In the genomic region with DNA sequence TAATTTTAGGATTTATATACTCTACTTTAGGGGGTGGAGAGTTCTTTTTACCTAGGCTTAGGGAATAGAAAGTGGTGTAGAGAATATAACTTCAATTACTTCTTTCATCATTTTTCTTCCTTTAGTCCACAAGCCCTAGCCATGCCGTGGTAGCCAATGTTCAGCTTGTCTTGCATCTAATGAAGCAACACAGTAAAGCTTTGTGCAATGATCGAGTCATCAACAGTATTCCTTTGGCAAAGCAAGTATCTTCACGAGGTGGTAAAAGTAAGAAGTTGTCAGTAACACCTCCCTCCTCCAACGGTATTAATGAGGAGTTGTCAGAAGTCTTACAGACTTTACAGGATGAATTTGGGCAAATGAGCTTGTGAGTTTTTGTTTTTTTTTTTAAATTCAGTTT, we compare ENCODE assay signal across 20 cellular contexts. TPM values are rescaled to one million over a fixed set of nuclear protein-coding genes. Genes with fewer than 3 reads are reported as not detected.
A peak's percentile ranks its signal among the peaks of the same experiment; 100 is the strongest.
DNase-seq lines count a peak whose midpoint lies in the region; TF ChIP-seq lines count a peak whose summit lies in the region.
"Had no signal": no experiment of that assay in that cellular context is flagged by ENCODE, and none has a peak within 500 bp of the region (broad histone marks: within the 10 kb centered on the region; RNA-seq: fewer than 3 reads in every experiment).

No MANE protein-coding gene starts in this region.

- dilution Hi-C loops in mammary epithelial cell (cut with HindIII; ENCODE audit: low sequenced_read_pairs), result no loop called here

- H3K9me3 ChIP-seq in breast epithelium (no peaks in the 10 kb centered on the region), mammary epithelial cell (replicated peaks; ENCODE audit: insufficient read depth, low read length) (no peaks in the 10 kb centered on the region), spleen (no peaks in the 10 kb centered on the region)
- H3K9me3 ChIP-seq: BLaER1, gastrocnemius medialis, lower lobe of right lung had no signal

- H3K4me3 Mint-ChIP-seq in MCF 10A (ENCODE audit: unreplicated experiment), result no peak overlapping the region
- H3K4me3 Mint-ChIP-seq: type B pancreatic cell had no signal

- H3K4me3 ChIP-seq in breast epithelium (no peak overlapping the region), mammary epithelial cell (replicated peaks in 1 of 3; ENCODE audit: insufficient read depth in 1 of 3, low read depth in 2 of 3, low read length in 3 of 3) (no peak overlapping the region), fibroblast of the aortic adventitia (ENCODE audit: low read depth, low read length) (no peak overlapping the region), spleen (no peak overlapping the region)
- H3K4me3 ChIP-seq: BLaER1, gastrocnemius medialis, lower lobe of right lung had no signal

- CTCF ChIA-PET in MCF 10A (lab: Yijun Ruan, JAX), result interaction anchor here (0.6 to 1.3 kb wide), 3 partner anchors 8 to 616 kb away, joined by 3 to 6 read pairs (median 3); no protein-coding TSS in a partner anchor
- CTCF ChIA-PET in mammary epithelial cell (lab: Charles Lee; ENCODE audit: low non-redundant PET), result interaction anchor here (0.5 kb wide), 1 partner anchor 784 kb away, joined by 3 read pairs; no protein-coding TSS in a partner anchor

- in situ Hi-C loops in mammary epithelial cell (cut with MboI; ENCODE audit: low sequenced_read_pairs in 2 of 2), result loop anchor here (10.0 to 25.0 kb wide), 3 partner anchors 210 to 567 kb away; a partner anchor contains a TSS

- peaks cover 79% of the 10 kb centered on the region for H3K36me3 Mint-ChIP-seq in MCF 10A (ENCODE audit: insufficient read depth, unreplicated experiment)

- no peaks in the 10 kb centered on the region for H3K9me3 Mint-ChIP-seq in MCF 10A (ENCODE audit: unreplicated experiment)
- H3K9me3 Mint-ChIP-seq: type B pancreatic cell had no signal

- H3K27me3 ChIP-seq in breast epithelium, result no peaks in the 10 kb centered on the region
- no peaks in the 10 kb centered on the region for H3K27me3 ChIP-seq in mammary epithelial cell (ENCODE audit: insufficient read depth, low read length)
- no peaks in the 10 kb centered on the region for H3K27me3 ChIP-seq in spleen (replicated peaks in 1 of 7)
- H3K27me3 ChIP-seq: BLaER1, gastrocnemius medialis had no signal

- H3K27ac ChIP-seq in breast epithelium (no peak overlapping the region), mammary epithelial cell (ENCODE audit: insufficient read depth, low read depth, low read length) (no peak overlapping the region), spleen (no peak overlapping the region)
- H3K27ac ChIP-seq: BLaER1, gastrocnemius medialis, lower lobe of right lung had no signal

- no peak overlapping the region for H2AFZ ChIP-seq in mammary epithelial cell (ENCODE audit: low read depth, low read length)

- H3K36me3 ChIP-seq in breast epithelium, result peaks cover 4% of the 10 kb centered on the region
- peaks cover 8% of the 10 kb centered on the region for H3K36me3 ChIP-seq in mammary epithelial cell (ENCODE audit: insufficient read depth, low read length)
- peaks cover 0 to 96% (median 41%) of the 10 kb centered on the region in 6 donors for H3K36me3 ChIP-seq in spleen

- POLR2A ChIA-PET in MCF 10A (lab: Yijun Ruan, JAX), result interaction anchor here (0.5 to 1.2 kb wide), 3 partner anchors 36 to 598 kb away, joined by 3 to 7 read pairs (median 4); a partner anchor contains a TSS

- H3K4me2 ChIP-seq in mammary epithelial cell (ENCODE audit: insufficient read depth, low read depth, low read length), result no peak overlapping the region
- H3K4me2 ChIP-seq: BLaER1 had no signal

- TF ChIP-seq POLR2A in breast epithelium (IDR thresholded peaks at IDR 0.05) (no peak), spleen (IDR thresholded peaks at IDR 0.05) (no peak)

- peaks cover 19% of the 10 kb centered on the region for H3K4me1 Mint-ChIP-seq in MCF 10A (ENCODE audit: insufficient read depth, unreplicated experiment)

- intact Hi-C loops in MCF 10A (cut with micrococcal nuclease) (no loop called here), breast epithelium (cut with DNase I; ENCODE audit: low total_unique reads) (no loop called here), mammary epithelial cell (cut with micrococcal nuclease) (no loop called here), spleen (cut with DNase I; ENCODE audit: low total_unique reads) (no loop called here)

- H4K20me1 ChIP-seq in mammary epithelial cell (ENCODE audit: insufficient read depth, low read length), result no peaks in the 10 kb centered on the region
- H4K20me1 ChIP-seq: BLaER1 had no signal

- DNase-seq in MCF 10A (ENCODE audit: unreplicated experiment) (peak; percentile 54), breast epithelium (ENCODE audit: low spot score in 2 of 2) (no peak), mammary epithelial cell (peak; percentile 52), fibroblast of the aortic adventitia (ENCODE audit: low read depth) (peak; percentile 30), spleen (no peak), NCI-H510A treated with DMSO at 0.1 percent for 48 hours (lab: John Stamatoyannopoulos, UW) (no peak), NCI-H510A (lab: John Stamatoyannopoulos, UW) (no peak), middle frontal gyrus (ENCODE audit: extremely low spot score, low spot score) (no peak)
- DNase-seq: activated CD4-positive, alpha-beta T cell treated with anti-CD3 and anti-CD28 coated beads, Interleukin-2, amount 50 U/mL, for 1 hour; COR-L47; DMS79; gastrocnemius medialis; islet precursor cell; lower lobe of right lung; NCI-H146; NCI-H526; stimulated activated CD4-positive, alpha-beta T cell treated with anti-CD3 and anti-CD28 coated beads, Interleukin-12 subunit alpha, Interleukin-12 subunit beta, amount 100 ng/mL, for 4 hours; T-helper 2 cell had no signal

- 88% methylated on average over 4 of the region's 4 CpGs for WGBS in mammary epithelial cell (ENCODE audit: low coverage, missing lambda C conversion rate)
- 65 to 86% (median 84%) methylated on average over 4 of the region's 4 CpGs for whole genome bisulfite sequencing in spleen, 5 donors

- H3K9ac ChIP-seq in mammary epithelial cell (ENCODE audit: insufficient read depth, low read length), result no peak overlapping the region
- H3K9ac ChIP-seq: BLaER1 had no signal

- no peaks in the 10 kb centered on the region for H3K27me3 Mint-ChIP-seq in MCF 10A (ENCODE audit: insufficient read depth, unreplicated experiment)
- H3K27me3 Mint-ChIP-seq: type B pancreatic cell had no signal

- BruUV-seq in MCF 10A (replicated peaks; lab: Mats Ljungman, UMichigan), result no TSS peak
- no TSS peak for BruUV-seq in mammary epithelial cell (replicated peaks; lab: Mats Ljungman, UMichigan)

- H3K4me1 ChIP-seq in breast epithelium, result no peaks in the 10 kb centered on the region
- H3K4me1 ChIP-seq in mammary epithelial cell (ENCODE audit: insufficient read depth, low read length), result no peaks in the 10 kb centered on the region
- no peaks in the 10 kb centered on the region for H3K4me1 ChIP-seq in spleen
- H3K4me1 ChIP-seq: BLaER1, gastrocnemius medialis, lower lobe of right lung had no signal

- no peaks in the 10 kb centered on the region for H3K79me2 ChIP-seq in mammary epithelial cell (ENCODE audit: insufficient read depth, low read length)

- TF ChIP-seq CTCF in MCF 10A (IDR thresholded peaks at IDR 0.05; ENCODE audit: unreplicated experiment) (no peak), breast epithelium (IDR thresholded peaks at IDR 0.05) (no peak), mammary epithelial cell (conservative IDR thresholded peaks at IDR 0.05 in 1 of 2, IDR thresholded peaks at IDR 0.05 in 1 of 2; ENCODE audit: extremely low read depth in 1 of 2, insufficient read depth in 1 of 2, low read depth in 1 of 2, low read length in 2 of 2) (no peak), fibroblast of the aortic adventitia (IDR thresholded peaks at IDR 0.05; ENCODE audit: insufficient read depth, low read length) (no peak), spleen (IDR thresholded peaks at IDR 0.05 in 8 of 11, conservative IDR thresholded peaks at IDR 0.05 in 3 of 11) (no peak)

- peak overlapping the region; percentile 59 for H3K27ac Mint-ChIP-seq in MCF 10A (ENCODE audit: low read depth, unreplicated experiment)
- H3K27ac Mint-ChIP-seq: type B pancreatic cell had no signal

RNA-seq across cellular contexts. Expression of a gene that starts 37.4 kb away (rescaled TPM):
- 73.7 and 78.8 TPM in 2 replicates for total RNA-seq in MCF 10A (2022)
- total RNA-seq in breast epithelium, result 10 to 100 TPM; 48.6 to 66.9 (median 52.1) TPM
- 10 to 100 TPM; 25.2 to 46.8 TPM for total RNA-seq in mammary epithelial cell
- polyA plus RNA-seq in mammary epithelial cell, result 20.4 TPM
- polyA minus RNA-seq in mammary epithelial cell, result 10.9 TPM
- total RNA-seq in fibroblast of the aortic adventitia (ENCODE audit: low replicate concordance), result 26.8 and 68.1 TPM in 2 replicates
- 10 to 100 TPM; 36.3 to 50.4 (median 43.5) TPM for total RNA-seq in spleen
- 10 to 100 TPM; 19.2 to 23.5 (median 22.2) TPM for polyA plus RNA-seq in spleen

RNA-seq across cellular contexts. Expression of a gene that starts 38.1 kb away (rescaled TPM):
- 25.0 and 28.5 TPM in 2 replicates for total RNA-seq in MCF 10A (2022)
- 10 to 100 TPM; 42.1 to 69.7 (median 48.8) TPM for total RNA-seq in breast epithelium
- 10 to 100 TPM; 16.9 to 25.7 TPM for total RNA-seq in mammary epithelial cell
- 7.9 TPM for polyA plus RNA-seq in mammary epithelial cell
- polyA minus RNA-seq in mammary epithelial cell, result 1.8 TPM
- 19.3 and 26.2 TPM in 2 replicates for total RNA-seq in fibroblast of the aortic adventitia (ENCODE audit: low replicate concordance)
- total RNA-seq in spleen, result 10 to 100 TPM; 34.9 to 47.4 (median 37.2) TPM
- polyA plus RNA-seq in spleen, result 10 to 100 TPM; 15.9 to 19.7 (median 16.5) TPM

Comparison
In these comparisons a context has a peak if more than half of its experiments do, and no peak if none do; other contexts are left out.
1. DNase-seq: peak in MCF 10A (single experiment), mammary epithelial cell (single experiment) and fibroblast of the aortic adventitia (single experiment); none in breast epithelium (0 of 2), spleen (single experiment), NCI-H510A treated with DMSO at 0.1 percent for 48 hours (single experiment), NCI-H510A (single experiment) and middle frontal gyrus (single experiment).